Comparison of ENCODE assay signal across 8 cellular contexts in genomic region chr16:56632160-56632847, GRCh38.
DNase-seq lines count a peak whose midpoint lies in the region; ATAC-seq lines count a peak whose summit lies in the region.

MT1M (plus strand) TSS chr16:56632659; CDS start chr16:56632732, 73 bp downstream.

- H3K27ac ChIP-seq in caudate nucleus (ENCODE audit: low read depth, low read length) = peak within 1 kb of the TSS; percentile 83

- no peaks in the 10 kb centered on the region for H3K36me3 Mint-ChIP-seq in stimulated activated naive B cell treated with anti-CD40 and anti-IgM and Interleukin-4, amounts not matched to agents 10 μg/mL and 1 μg/mL and 100 μg/mL, for 72 hours

- peak within 1 kb of the TSS; percentile 37 for H3K27ac Mint-ChIP-seq in stimulated activated naive B cell treated with anti-CD40 and anti-IgM and Interleukin-4, amounts not matched to agents 10 μg/mL and 1 μg/mL and 100 μg/mL, for 72 hours

- peaks cover 27 to 49% of the 10 kb centered on the region in 2 donors for H3K4me1 Mint-ChIP-seq in stimulated activated naive B cell treated with anti-CD40 and anti-IgM and Interleukin-4, amounts not matched to agents 10 μg/mL and 1 μg/mL and 100 μg/mL, for 72 hours

- ATAC-seq in stimulated activated naive B cell treated with anti-CD40 and anti-IgM and Interleukin-4, amounts not matched to agents 10 μg/mL and 1 μg/mL and 100 μg/mL, for 72 hours (replicated peaks) = no peak

- H3K27me3 Mint-ChIP-seq in stimulated activated naive B cell treated with anti-CD40 and anti-IgM and Interleukin-4, amounts not matched to agents 10 μg/mL and 1 μg/mL and 100 μg/mL, for 72 hours = peaks cover 52 to 68% of the 10 kb centered on the region in 2 donors

- DNase-seq in NCI-H2227 treated with DMSO at 0.1 percent for 48 hours (lab: John Stamatoyannopoulos, UW) (peak; percentile 48), caudate nucleus (lab: John Stamatoyannopoulos, UW) (peak in 36 of 61 donors; percentile 10 to 73 (median 43)), left kidney (ENCODE audit: low read depth, low spot score) (peak; percentile 58), DMS79 treated with DMSO at 0.1 percent for 48 hours (lab: John Stamatoyannopoulos, UW) (no peak), OCI-M1 (lab: John Stamatoyannopoulos, UW) (no peak), SHP77 (lab: John Stamatoyannopoulos, UW) (no peak)
- no peak for DNase-seq in stimulated activated naive B cell treated with anti-CD40 and anti-IgM and Interleukin-4, amounts not matched to agents 10 μg/mL and 1 μg/mL and 100 μg/mL, for 72 hours
- no peak for DNase-seq in stimulated activated CD4-positive, alpha-beta T cell treated with anti-CD3 and anti-CD28 coated beads, Interleukin-4, amount 100 ng/mL, for 4 hours

- peak within 1 kb of the TSS; percentile 79 to 82 for H3K4me3 Mint-ChIP-seq in stimulated activated naive B cell treated with anti-CD40 and anti-IgM and Interleukin-4, amounts not matched to agents 10 μg/mL and 1 μg/mL and 100 μg/mL, for 72 hours

- H3K9me3 Mint-ChIP-seq in stimulated activated naive B cell treated with anti-CD40 and anti-IgM and Interleukin-4, amounts not matched to agents 10 μg/mL and 1 μg/mL and 100 μg/mL, for 72 hours = no peaks in the 10 kb centered on the region

Comparison
In these comparisons a context has a peak if more than half of its experiments do, and no peak if none do; other contexts are left out.
1. DNase-seq: peak in NCI-H2227 treated with DMSO at 0.1 percent for 48 hours (single experiment), caudate nucleus (36 of 61) and left kidney (single experiment); none in stimulated activated naive B cell treated with anti-CD40 and anti-IgM and Interleukin-4, amounts not matched to agents 10 μg/mL and 1 μg/mL and 100 μg/mL, for 72 hours (single experiment), DMS79 treated with DMSO at 0.1 percent for 48 hours (single experiment), OCI-M1 (single experiment), SHP77 (0 of 2) and stimulated activated CD4-positive, alpha-beta T cell treated with anti-CD3 and anti-CD28 coated beads, Interleukin-4, amount 100 ng/mL, for 4 hours (0 of 2).